Comparison of ENCODE assay signal across 1 cellular context in genomic region chr6:85579581-85579980, GRCh38.
TF ChIP-seq lines count a peak whose summit lies in the region.

No MANE protein-coding gene starts in this region.

TF ChIP-seq in A549, 52 proteins besides CTCF, POLR2A, EP300 and RAD21 (continued from another document):
- no peak for TF ChIP-seq E2F6 (IDR thresholded peaks at IDR 0.05; ENCODE audit: borderline replicate concordance, low read depth)
- no peak for TF ChIP-seq KDM1A (IDR thresholded peaks at IDR 0.05; ENCODE audit: low read depth)
- TF ChIP-seq FOXS1 (CRISPR knock-in tag; IDR thresholded peaks at IDR 0.05), result no peak
